ENCODE assay signal across 2 cellular contexts in genomic region chr12:132341318-132342050, GRCh38.
TF ChIP-seq lines count a peak whose summit lies in the region.

No MANE protein-coding gene starts in this region.

TF ChIP-seq in HEK293, 187 proteins besides CTCF, POLR2A, EP300 and RAD21 (continued from another document):
- TF ChIP-seq ZNF274 (IDR thresholded peaks at IDR 0.05; ENCODE audit: low read length) (no peak), ZNF274 (tag by site-specific recombination; IDR thresholded peaks at IDR 0.05; ENCODE audit: borderline replicate concordance) (no peak), ZNF146 (tag by site-specific recombination; IDR thresholded peaks at IDR 0.05) (no peak), GFI1B (tag by site-specific recombination; IDR thresholded peaks at IDR 0.05) (no peak), ZNF623 (tag by site-specific recombination; IDR thresholded peaks at IDR 0.05) (no peak), ZNF416 (tag by site-specific recombination; IDR thresholded peaks at IDR 0.05) (no peak), EGR2 (tag by site-specific recombination; IDR thresholded peaks at IDR 0.05; ENCODE audit: low read depth) (peak; percentile 29; the same call in 1 of the 2 replicates), ZNF777 (tag by site-specific recombination; IDR thresholded peaks at IDR 0.05; ENCODE audit: borderline replicate concordance) (no peak)
- TF ChIP-seq, protein P1, sequence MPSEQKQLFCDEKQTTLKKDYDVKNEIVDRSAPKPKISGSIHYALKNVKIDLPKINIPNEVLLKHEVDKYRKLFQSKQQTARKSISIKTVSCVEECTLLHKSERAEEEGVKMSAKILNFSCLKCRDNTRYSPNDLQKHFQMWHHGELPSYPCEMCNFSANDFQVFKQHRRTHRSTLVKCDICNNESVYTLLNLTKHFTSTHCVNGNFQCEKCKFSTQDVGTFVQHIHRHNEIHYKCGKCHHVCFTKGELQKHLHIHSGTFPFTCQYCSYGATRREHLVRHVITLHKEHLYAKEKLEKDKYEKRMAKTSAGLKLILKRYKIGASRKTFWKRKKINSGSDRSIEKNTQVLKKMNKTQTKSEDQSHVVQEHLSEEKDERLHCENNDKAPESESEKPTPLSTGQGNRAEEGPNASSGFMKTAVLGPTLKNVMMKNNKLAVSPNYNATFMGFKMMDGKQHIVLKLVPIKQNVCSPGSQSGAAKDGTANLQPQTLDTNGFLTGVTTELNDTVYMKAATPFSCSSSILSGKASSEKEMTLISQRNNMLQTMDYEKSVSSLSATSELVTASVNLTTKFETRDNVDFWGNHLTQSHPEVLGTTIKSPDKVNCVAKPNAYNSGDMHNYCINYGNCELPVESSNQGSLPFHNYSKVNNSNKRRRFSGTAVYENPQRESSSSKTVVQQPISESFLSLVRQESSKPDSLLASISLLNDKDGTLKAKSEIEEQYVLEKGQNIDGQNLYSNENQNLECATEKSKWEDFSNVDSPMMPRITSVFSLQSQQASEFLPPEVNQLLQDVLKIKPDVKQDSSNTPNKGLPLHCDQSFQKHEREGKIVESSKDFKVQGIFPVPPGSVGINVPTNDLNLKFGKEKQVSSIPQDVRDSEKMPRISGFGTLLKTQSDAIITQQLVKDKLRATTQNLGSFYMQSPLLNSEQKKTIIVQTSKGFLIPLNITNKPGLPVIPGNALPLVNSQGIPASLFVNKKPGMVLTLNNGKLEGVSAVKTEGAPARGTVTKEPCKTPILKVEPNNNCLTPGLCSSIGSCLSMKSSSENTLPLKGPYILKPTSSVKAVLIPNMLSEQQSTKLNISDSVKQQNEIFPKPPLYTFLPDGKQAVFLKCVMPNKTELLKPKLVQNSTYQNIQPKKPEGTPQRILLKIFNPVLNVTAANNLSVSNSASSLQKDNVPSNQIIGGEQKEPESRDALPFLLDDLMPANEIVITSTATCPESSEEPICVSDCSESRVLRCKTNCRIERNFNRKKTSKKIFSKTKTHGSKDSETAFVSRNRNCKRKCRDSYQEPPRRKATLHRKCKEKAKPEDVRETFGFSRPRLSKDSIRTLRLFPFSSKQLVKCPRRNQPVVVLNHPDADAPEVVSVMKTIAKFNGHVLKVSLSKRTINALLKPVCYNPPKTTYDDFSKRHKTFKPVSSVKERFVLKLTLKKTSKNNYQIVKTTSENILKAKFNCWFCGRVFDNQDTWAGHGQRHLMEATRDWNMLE (tag by site-specific recombination; conservative IDR thresholded peaks at IDR 0.05; ENCODE audit: low read depth): no peak

TF ChIP-seq in WTC11, 78 proteins besides CTCF, POLR2A, EP300 and RAD21 (continued from another document):
- TF ChIP-seq ATF2 (CRISPR knock-in tag; IDR thresholded peaks at IDR 0.05; ENCODE audit: borderline replicate concordance, low read depth): no peak
- TF ChIP-seq RELA (CRISPR knock-in tag; IDR thresholded peaks at IDR 0.05; ENCODE audit: borderline replicate concordance): no peak
- TF ChIP-seq, protein P2, sequence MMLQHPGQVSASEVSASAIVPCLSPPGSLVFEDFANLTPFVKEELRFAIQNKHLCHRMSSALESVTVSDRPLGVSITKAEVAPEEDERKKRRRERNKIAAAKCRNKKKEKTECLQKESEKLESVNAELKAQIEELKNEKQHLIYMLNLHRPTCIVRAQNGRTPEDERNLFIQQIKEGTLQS (CRISPR knock-in tag; conservative IDR thresholded peaks at IDR 0.05): no peak
- no peak for TF ChIP-seq OVOL2 (CRISPR knock-in tag; IDR thresholded peaks at IDR 0.05; ENCODE audit: borderline replicate concordance)
- TF ChIP-seq FOXP1 (CRISPR knock-in tag; IDR thresholded peaks at IDR 0.05; ENCODE audit: borderline replicate concordance): no peak
- no peak for TF ChIP-seq ZNF423 (CRISPR knock-in tag; IDR thresholded peaks at IDR 0.05)
- no peak for TF ChIP-seq STAT6 (CRISPR knock-in tag; conservative IDR thresholded peaks at IDR 0.05; ENCODE audit: low read depth)
TF ChIP-seq in WTC11: peak in this region for 0.
